Comparison of ENCODE assay signal across 15 cellular contexts in the genomic region with DNA sequence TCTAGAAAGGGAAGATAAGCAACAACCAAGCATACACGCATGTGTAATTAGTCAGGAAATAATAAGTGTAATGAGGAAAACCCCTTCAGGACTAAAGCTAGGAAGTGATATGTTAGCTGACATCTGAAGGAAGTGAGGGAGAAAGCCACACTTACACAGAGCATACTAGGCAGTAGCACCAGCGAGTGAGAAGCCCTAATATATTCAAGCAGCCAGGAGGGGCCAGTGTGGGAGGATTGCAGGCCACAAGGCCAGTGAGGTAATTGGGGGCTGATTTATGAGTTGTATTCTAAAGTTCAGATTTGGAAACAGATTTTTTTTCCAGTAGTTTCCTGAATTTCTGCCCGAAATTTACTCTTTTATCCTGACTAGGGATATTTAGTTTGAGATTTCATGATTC.
DNase-seq lines count a peak whose midpoint lies in the region; ATAC-seq, FAIRE-seq and TF ChIP-seq lines count a peak whose summit lies in the region.
"Had no signal": no experiment of that assay in that cellular context is flagged by ENCODE, and none has a peak within 500 bp of the region (broad histone marks: within the 10 kb centered on the region; RNA-seq: fewer than 3 reads in every experiment).

No MANE protein-coding gene starts in this region.

- no peak for TF ChIP-seq RAD21 in GM12878 (IDR thresholded peaks at IDR 0.05; ENCODE audit: insufficient read depth, low read depth, low read length)

- peak overlapping the region in 4 of 12 donors; percentile 1 to 24 (median 4) for H3K4me3 ChIP-seq in heart left ventricle
- H3K4me3 ChIP-seq in GM12878, result no peak overlapping the region
- no peak overlapping the region for H3K4me3 ChIP-seq in vagina
- H3K4me3 ChIP-seq in transverse colon, result no peak overlapping the region
- H3K4me3 ChIP-seq: upper lobe of right lung had no signal

- WGBS in heart left ventricle, 4 donors, result 40 to 55% (median 42%) methylated on average over 3 of the region's 3 CpGs
- WGBS in GM12878 (ENCODE audit: insufficient coverage, insufficient replicate concordance, low lambda C conversion rate, missing lambda C conversion rate), result 0% methylated on average over 3 of the region's 3 CpGs
- WGBS in transverse colon (ENCODE audit: low coverage in 1 of 2), 2 donors, result 35 to 51% methylated on average over 3 of the region's 3 CpGs

- H4K20me1 ChIP-seq in GM12878 (ENCODE audit: control insufficient read depth, insufficient read depth), result no peaks in the 10 kb centered on the region

- H3K36me3 ChIP-seq in heart left ventricle, result no peaks in the 10 kb centered on the region
- no peaks in the 10 kb centered on the region for H3K36me3 ChIP-seq in GM12878 (ENCODE audit: control insufficient read depth in 2 of 2, insufficient read depth in 2 of 2, low read length in 1 of 2)
- no peaks in the 10 kb centered on the region for H3K36me3 ChIP-seq in vagina
- no peaks in the 10 kb centered on the region for H3K36me3 ChIP-seq in transverse colon
- H3K36me3 ChIP-seq: brain microvascular endothelial cell, upper lobe of right lung, WERI-Rb-1 had no signal

- TF ChIP-seq EP300 in GM12878 (IDR thresholded peaks at IDR 0.05; ENCODE audit: borderline replicate concordance in 1 of 2, control insufficient read depth in 1 of 2, low read depth in 2 of 2, low read length in 2 of 2) (no peak), transverse colon (IDR thresholded peaks at IDR 0.05; ENCODE audit: low read depth) (no peak)

- no peak overlapping the region for H3K9ac ChIP-seq in GM12878 (ENCODE audit: control insufficient read depth, insufficient read depth, low read length)

- POLR2A ChIA-PET in GM12878 (lab: Charles Lee), result no interaction called here

- H3K4me1 Mint-ChIP-seq in mesothelial cell of epicardium, result peaks cover 31% of the 10 kb centered on the region

- H3K79me2 ChIP-seq in GM12878 (ENCODE audit: control insufficient read depth, insufficient read depth, low read length), result no peaks in the 10 kb centered on the region

- peak in 1 of 12 donors; percentile 12 for TF ChIP-seq CTCF in heart left ventricle (IDR thresholded peaks at IDR 0.05)
- TF ChIP-seq CTCF in GM12878 (IDR thresholded peaks at IDR 0.05 in 2 of 3, conservative IDR thresholded peaks at IDR 0.05 in 1 of 3; ENCODE audit: control insufficient read depth in 2 of 3, extremely low read depth in 1 of 3, insufficient read depth in 1 of 3, low read depth in 3 of 3, low read length in 3 of 3), result no peak
- TF ChIP-seq CTCF in mesothelial cell of epicardium (IDR thresholded peaks at IDR 0.05; ENCODE audit: unreplicated experiment), result no peak
- no peak for TF ChIP-seq CTCF in vagina (IDR thresholded peaks at IDR 0.05)
- TF ChIP-seq CTCF in transverse colon (IDR thresholded peaks at IDR 0.05), result no peak

- H3K9me3 ChIP-seq in heart left ventricle (peaks cover 0 to 6% (median 0%) of the 10 kb centered on the region in 12 donors), GM12878 (replicated peaks; ENCODE audit: control insufficient read depth, insufficient read depth, low read length) (no peaks in the 10 kb centered on the region), vagina (no peaks in the 10 kb centered on the region), transverse colon (no peaks in the 10 kb centered on the region)
- H3K9me3 ChIP-seq: upper lobe of right lung had no signal

- BruUV-seq in GM12878 (replicated peaks; lab: Mats Ljungman, UMichigan), result no TSS peak

- in situ Hi-C loops in GM12878 (cut with MboI) (no loop called here), transverse colon (cut with MboI; ENCODE audit: low pct_ligation_motif_present in 1 of 4, low pct_unique_long_range_greater_than_20kb in 1 of 4, low sequenced_read_pairs in 3 of 4) (loop anchor here in 3 of 4 donors (25.0 kb wide), 1 partner anchor 606 kb away; a partner anchor contains a TSS)

- H3K27me3 Mint-ChIP-seq in mesothelial cell of epicardium (ENCODE audit: low read depth), result no peaks in the 10 kb centered on the region

- RAD21 ChIA-PET in GM12878 (lab: Charles Lee; ENCODE audit: unreplicated experiment), result no interaction called here

- H3K4me2 ChIP-seq in GM12878 (ENCODE audit: control insufficient read depth, insufficient read depth), result no peak overlapping the region

- H3K4me1 ChIP-seq in heart left ventricle (peaks cover 0 to 17% (median 3%) of the 10 kb centered on the region in 12 donors), GM12878 (ENCODE audit: control insufficient read depth, insufficient read depth, low read length) (no peaks in the 10 kb centered on the region), vagina (no peaks in the 10 kb centered on the region), transverse colon (no peaks in the 10 kb centered on the region)
- H3K4me1 ChIP-seq: upper lobe of right lung had no signal

- H3K27ac Mint-ChIP-seq in mesothelial cell of epicardium, result peak overlapping the region; percentile 84

- H2AFZ ChIP-seq in GM12878 (ENCODE audit: control insufficient read depth, low read depth, low read length), result no peak overlapping the region

- SMC1A ChIA-PET in GM12878 (lab: Charles Lee; ENCODE audit: uncharacterized antibody, unreplicated experiment), result interaction anchor here (0.7 to 1.5 kb wide), 2 partner anchors 9 to 104 kb away, joined by 3 to 4 read pairs; no protein-coding TSS in a partner anchor

- H3K9me3 Mint-ChIP-seq in mesothelial cell of epicardium, result no peaks in the 10 kb centered on the region

- no peak overlapping the region for H3K4me3 Mint-ChIP-seq in mesothelial cell of epicardium

- H3K27me3 ChIP-seq in heart left ventricle (no peaks in the 10 kb centered on the region), GM12878 (replicated peaks in 1 of 2; ENCODE audit: control insufficient read depth in 2 of 2, insufficient read depth in 2 of 2, low read length in 1 of 2) (no peaks in the 10 kb centered on the region), vagina (no peaks in the 10 kb centered on the region), transverse colon (no peaks in the 10 kb centered on the region)
- H3K27me3 ChIP-seq: brain microvascular endothelial cell, upper lobe of right lung had no signal

- TF ChIP-seq POLR2A in heart left ventricle (IDR thresholded peaks at IDR 0.05) (no peak), GM12878 (IDR thresholded peaks at IDR 0.05; ENCODE audit: low read depth, low read length) (no peak), vagina (IDR thresholded peaks at IDR 0.05) (no peak), transverse colon (IDR thresholded peaks at IDR 0.05) (no peak)

- no peaks in the 10 kb centered on the region for H3K36me3 Mint-ChIP-seq in mesothelial cell of epicardium

- intact Hi-C loops in heart left ventricle (cut with DNase I), result loop anchor here in 1 of 10 donors (5.0 kb wide), 1 partner anchor 139 kb away; no protein-coding TSS in a partner anchor
- intact Hi-C loops in Right ventricle myocardium inferior (cut with DNase I), result no loop called here
- intact Hi-C loops in GM12878 (cut with micrococcal nuclease; ENCODE audit: unreplicated experiment), result no loop called here
- intact Hi-C loops in vagina (cut with DNase I), result no loop called here
- intact Hi-C loops in transverse colon (cut with DNase I; ENCODE audit: low total_unique reads), result no loop called here

- CTCF ChIA-PET in GM12878 (lab: Yijun Ruan, JAX), result interaction anchor here (1.0 kb wide), 1 partner anchor 9 kb away, joined by 3 read pairs; no protein-coding TSS in a partner anchor

- no peak for FAIRE-seq in GM12878 (lab: Jason Lieb, UNC)

- ATAC-seq in heart left ventricle, result peak in 3 of 4 donors; percentile 73 to 86 (median 78)
- ATAC-seq in Right ventricle myocardium inferior, result no peak
- peak; percentile 66 for ATAC-seq in GM12878
- ATAC-seq in left lobe of liver, result no peak
- ATAC-seq: PC-3, upper lobe of right lung had no signal

- H3K27ac ChIP-seq in heart left ventricle, result peak overlapping the region; percentile 10 to 79 (median 44)
- H3K27ac ChIP-seq in GM12878 (ENCODE audit: control insufficient read depth, insufficient read depth), result no peak overlapping the region
- peak overlapping the region; percentile 63 for H3K27ac ChIP-seq in vagina
- H3K27ac ChIP-seq in transverse colon, result no peak overlapping the region
- H3K27ac ChIP-seq: brain microvascular endothelial cell, upper lobe of right lung, WERI-Rb-1 had no signal

- DNase-seq in heart left ventricle (peak in 1 of 5 donors; percentile 22), Right ventricle myocardium inferior (ENCODE audit: missing footprints) (no peak), GM12878 (ENCODE audit: low read depth, low spot score) (no peak), mesothelial cell of epicardium (ENCODE audit: low spot score in 2 of 2, unreplicated experiment in 2 of 2) (no peak), vagina (ENCODE audit: extremely low spot score in 2 of 2) (no peak), transverse colon (no peak), KG1 (lab: John Stamatoyannopoulos, UW) (no peak), left lobe of liver (ENCODE audit: low spot score) (no peak)
- DNase-seq: activated effector memory CD4-positive, alpha-beta T cell treated with Interleukin-2 at 50 U/mL for 16 hours; brain microvascular endothelial cell; NCI-H2081; NCI-H524 treated with DMSO at 0.1 percent for 48 hours; PC-3; upper lobe of right lung; WERI-Rb-1 had no signal

TF ChIP-seq in GM12878, 131 proteins besides CTCF, POLR2A, EP300 and RAD21 (continues in another document):
- TF ChIP-seq, protein P1, sequence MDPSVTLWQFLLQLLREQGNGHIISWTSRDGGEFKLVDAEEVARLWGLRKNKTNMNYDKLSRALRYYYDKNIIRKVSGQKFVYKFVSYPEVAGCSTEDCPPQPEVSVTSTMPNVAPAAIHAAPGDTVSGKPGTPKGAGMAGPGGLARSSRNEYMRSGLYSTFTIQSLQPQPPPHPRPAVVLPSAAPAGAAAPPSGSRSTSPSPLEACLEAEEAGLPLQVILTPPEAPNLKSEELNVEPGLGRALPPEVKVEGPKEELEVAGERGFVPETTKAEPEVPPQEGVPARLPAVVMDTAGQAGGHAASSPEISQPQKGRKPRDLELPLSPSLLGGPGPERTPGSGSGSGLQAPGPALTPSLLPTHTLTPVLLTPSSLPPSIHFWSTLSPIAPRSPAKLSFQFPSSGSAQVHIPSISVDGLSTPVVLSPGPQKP (IDR thresholded peaks at IDR 0.05; ENCODE audit: low read depth, low read length), result no peak
- no peak for TF ChIP-seq DPF2 (IDR thresholded peaks at IDR 0.05)
- TF ChIP-seq POU2F2 (IDR thresholded peaks at IDR 0.05; ENCODE audit: borderline replicate concordance, low read depth, low read length), result no peak
- TF ChIP-seq, protein P2, sequence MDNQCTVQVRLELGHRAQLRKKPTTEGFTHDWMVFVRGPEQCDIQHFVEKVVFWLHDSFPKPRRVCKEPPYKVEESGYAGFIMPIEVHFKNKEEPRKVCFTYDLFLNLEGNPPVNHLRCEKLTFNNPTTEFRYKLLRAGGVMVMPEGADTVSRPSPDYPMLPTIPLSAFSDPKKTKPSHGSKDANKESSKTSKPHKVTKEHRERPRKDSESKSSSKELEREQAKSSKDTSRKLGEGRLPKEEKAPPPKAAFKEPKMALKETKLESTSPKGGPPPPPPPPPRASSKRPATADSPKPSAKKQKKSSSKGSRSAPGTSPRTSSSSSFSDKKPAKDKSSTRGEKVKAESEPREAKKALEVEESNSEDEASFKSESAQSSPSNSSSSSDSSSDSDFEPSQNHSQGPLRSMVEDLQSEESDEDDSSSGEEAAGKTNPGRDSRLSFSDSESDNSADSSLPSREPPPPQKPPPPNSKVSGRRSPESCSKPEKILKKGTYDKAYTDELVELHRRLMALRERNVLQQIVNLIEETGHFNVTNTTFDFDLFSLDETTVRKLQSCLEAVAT (IDR thresholded peaks at IDR 0.05), result no peak
- no peak for TF ChIP-seq JUND (IDR thresholded peaks at IDR 0.05; ENCODE audit: low read depth, low read length)

Comparison
In these comparisons a context has a peak if more than half of its experiments do, and no peak if none do; other contexts are left out.
1. ATAC-seq: peak in heart left ventricle (3 of 4) and GM12878 (single experiment); none in Right ventricle myocardium inferior (single experiment) and left lobe of liver (single experiment).
2. H3K27ac ChIP-seq: peak in heart left ventricle (12 of 12) and vagina (single experiment); none in GM12878 (single experiment) and transverse colon (0 of 4).